ENCODE assay signal across 18 cellular contexts in genomic region chr5:89187883-89188465, GRCh38.
DNase-seq lines count a peak whose midpoint lies in the region; ATAC-seq and FAIRE-seq lines count a peak whose summit lies in the region.
"Had no signal": no experiment of that assay in that cellular context is flagged by ENCODE, and none has a peak within 500 bp of the region (broad histone marks: within the 10 kb centered on the region; RNA-seq: fewer than 3 reads in every experiment).

No MANE protein-coding gene starts in this region.

- peak; percentile 74 for ATAC-seq in GM18907 (IDR thresholded peaks at IDR 0.05; ENCODE audit: unreplicated experiment)
- peak; percentile 70 for ATAC-seq in HG02981 (IDR thresholded peaks at IDR 0.05; ENCODE audit: unreplicated experiment)
- no peak for ATAC-seq in HG02970 (IDR thresholded peaks at IDR 0.05; ENCODE audit: low FRiP score, unreplicated experiment)
- ATAC-seq: GM23338 had no signal

- DNase-seq in GM18507 (ENCODE audit: extremely low spot score, insufficient read length, low read depth) (no peak), NCI-H748 (lab: John Stamatoyannopoulos, UW; ENCODE audit: unreplicated experiment) (peak; percentile 50), SIG-M5 (lab: John Stamatoyannopoulos, UW) (no peak)
- no peak for DNase-seq in stimulated activated CD8-positive, alpha-beta memory T cell treated with anti-CD3 and anti-CD28 coated beads, Interleukin-4, amount 100 ng/mL, for 48 hours
- no peak for DNase-seq in stimulated activated CD4-positive, alpha-beta T cell treated with anti-CD3 and anti-CD28 coated beads, Interleukin-15, amount 100 ng/mL, for 24 hours
- DNase-seq: CD4-positive, alpha-beta T cell; EL; IMR-90; NCI-H1092 treated with DMSO at 0.1 percent for 48 hours; NCI-H187; NK-92 treated with Interleukin-12 subunit alpha and Interleukin-12 subunit beta, amount 100 ng/mL, for 24 hours; OCI-M1; RPMI8226; SJCRH30 had no signal

- peak; percentile 44 for FAIRE-seq in GM18507 (lab: Jason Lieb, UNC)
